Comparison of ENCODE assay signal across 1 cellular context in genomic region chr7:76285604-76286374, GRCh38.
TF ChIP-seq lines count a peak whose summit lies in the region.

No MANE protein-coding gene starts in this region.

TF ChIP-seq in HepG2, 621 proteins besides CTCF, POLR2A, EP300 and RAD21 (continued from another document):
- TF ChIP-seq HIC2 (CRISPR knock-in tag; IDR thresholded peaks at IDR 0.05; ENCODE audit: low read depth) (0 out of 2 replicates have a peak, but pooled peaks have one; percentile 41), ZSCAN30 (CRISPR knock-in tag; IDR thresholded peaks at IDR 0.05) (no peak), ZNF296 (CRISPR knock-in tag; conservative IDR thresholded peaks at IDR 0.05) (no peak), ZSCAN12 (CRISPR knock-in tag; IDR thresholded peaks at IDR 0.05) (no peak), NR0B2 (CRISPR knock-in tag; IDR thresholded peaks at IDR 0.05) (no peak), HNRNPL (IDR thresholded peaks at IDR 0.05; ENCODE audit: low read depth, low read length) (0 out of 2 replicates have a peak, but pooled peaks have one; percentile 30), ZNF776 (CRISPR knock-in tag; IDR thresholded peaks at IDR 0.05) (no peak)
- TF ChIP-seq, protein P1, sequence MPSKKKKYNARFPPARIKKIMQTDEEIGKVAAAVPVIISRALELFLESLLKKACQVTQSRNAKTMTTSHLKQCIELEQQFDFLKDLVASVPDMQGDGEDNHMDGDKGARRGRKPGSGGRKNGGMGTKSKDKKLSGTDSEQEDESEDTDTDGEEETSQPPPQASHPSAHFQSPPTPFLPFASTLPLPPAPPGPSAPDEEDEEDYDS (CRISPR knock-in tag; IDR thresholded peaks at IDR 0.05): no peak
- TF ChIP-seq, protein P2, sequence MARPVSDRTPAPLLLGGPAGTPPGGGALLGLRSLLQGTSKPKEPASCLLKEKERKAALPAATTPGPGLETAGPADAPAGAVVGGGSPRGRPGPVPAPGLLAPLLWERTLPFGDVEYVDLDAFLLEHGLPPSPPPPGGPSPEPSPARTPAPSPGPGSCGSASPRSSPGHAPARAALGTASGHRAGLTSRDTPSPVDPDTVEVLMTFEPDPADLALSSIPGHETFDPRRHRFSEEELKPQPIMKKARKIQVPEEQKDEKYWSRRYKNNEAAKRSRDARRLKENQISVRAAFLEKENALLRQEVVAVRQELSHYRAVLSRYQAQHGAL (CRISPR knock-in tag; IDR thresholded peaks at IDR 0.05; ENCODE audit: not compliant biosample characterization): no peak
